Comparison of ENCODE assay signal across 1 cellular context in genomic region chr5:155049569-155050383, GRCh38.
TF ChIP-seq lines count a peak whose summit lies in the region.

No MANE protein-coding gene starts in this region.

TF ChIP-seq in H1, 55 proteins besides CTCF, POLR2A, EP300 and RAD21:
- TF ChIP-seq CBX5 (IDR thresholded peaks at IDR 0.05; ENCODE audit: low read depth, low read length) (no peak), TEAD4 (IDR thresholded peaks at IDR 0.05; ENCODE audit: low read depth, low read length) (peak; percentile 52; the same call in 1 of the 2 replicates), ASH2L (IDR thresholded peaks at IDR 0.05; ENCODE audit: low read length) (peak; percentile 37), SP1 (IDR thresholded peaks at IDR 0.05; ENCODE audit: low read depth, low read length) (peak; percentile 42; the same call in 1 of the 2 replicates), HDAC2 (IDR thresholded peaks at IDR 0.05; ENCODE audit: borderline replicate concordance in 1 of 2, low read depth in 2 of 2, low read length in 2 of 2) (peak in 1 of 2 experiments; percentile 8; a peak in 1 of 4 replicates)
